14 cellular contexts compared by ENCODE assay signal in the genomic region with DNA sequence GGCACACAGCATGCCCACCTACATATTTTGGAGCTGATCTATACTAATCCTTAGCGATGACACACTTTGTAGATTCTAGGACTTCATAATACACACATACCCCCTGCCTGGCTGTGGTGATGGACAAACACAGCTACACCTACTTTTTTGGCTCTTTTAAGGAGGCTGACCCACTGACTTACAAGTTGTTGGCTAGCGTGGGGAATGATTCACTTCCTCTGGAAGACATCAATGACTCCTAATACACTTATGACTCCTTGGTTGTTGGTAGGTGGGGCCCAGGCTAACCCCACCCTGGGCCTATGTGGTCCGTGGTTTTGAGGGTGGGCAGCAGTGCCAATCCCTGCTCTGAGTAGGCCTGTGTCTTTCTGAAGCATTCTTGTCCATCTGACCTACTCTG.
DNase-seq lines count a peak whose midpoint lies in the region; FAIRE-seq and TF ChIP-seq lines count a peak whose summit lies in the region.
"Had no signal": no experiment of that assay in that cellular context is flagged by ENCODE, and none has a peak within 500 bp of the region (broad histone marks: within the 10 kb centered on the region; RNA-seq: fewer than 3 reads in every experiment).

No MANE protein-coding gene starts in this region.

- H3K9ac ChIP-seq in keratinocyte (ENCODE audit: control insufficient read depth, extremely low read depth, insufficient read depth, low read length), result no peak overlapping the region

- H3K27me3 ChIP-seq in keratinocyte (ENCODE audit: control insufficient read depth, extremely low read depth, insufficient read depth, low read length), result no peaks in the 10 kb centered on the region
- H3K27me3 ChIP-seq: hepatocyte had no signal

- no peaks in the 10 kb centered on the region for H3K9me3 ChIP-seq in keratinocyte (ENCODE audit: control insufficient read depth, low read depth, low read length)

- no peak overlapping the region for H2AFZ ChIP-seq in keratinocyte (ENCODE audit: control insufficient read depth, low read length)
- H2AFZ ChIP-seq: hepatocyte had no signal

- no peak overlapping the region for H3K4me2 ChIP-seq in keratinocyte (ENCODE audit: control insufficient read depth, extremely low read depth, insufficient read depth, low read depth, low read length)
- H3K4me2 ChIP-seq: hepatocyte had no signal

- DNase-seq in A172 (ENCODE audit: low spot score), result peak; percentile 92
- DNase-seq in HCEC 1CT, result peak; percentile 90
- peak; percentile 66 for DNase-seq in amniotic epithelial cell (ENCODE audit: low read depth)
- DNase-seq in keratinocyte (ENCODE audit: low read depth, low spot score), result no peak
- DNase-seq in SHP77 treated with DMSO at 0.1 percent for 48 hours (lab: John Stamatoyannopoulos, UW), result no peak
- no peak for DNase-seq in NCI-H2227 treated with DMSO at 0.1 percent for 48 hours (lab: John Stamatoyannopoulos, UW)
- DNase-seq in stimulated activated CD4-positive, alpha-beta T cell treated with anti-CD3 and anti-CD28 coated beads, Interleukin-4, amount 100 ng/mL, for 24 hours, result no peak
- DNase-seq in SKM-1 treated with dmso at 0.1 percent for 144 hours (lab: John Stamatoyannopoulos, UW; ENCODE audit: unreplicated experiment), result no peak
- DNase-seq: activated CD4-positive, alpha-beta T cell treated with anti-CD3 and anti-CD28 coated beads, Interleukin-2, amount 50 U/mL, for 4 hours; caudate nucleus; CD4-positive, alpha-beta memory T cell; naive thymus-derived CD8-positive, alpha-beta T cell; NCI-H1048 had no signal

- dilution Hi-C loops in keratinocyte (cut with MboI; ENCODE audit: extremely low pct_ligation_motif_present, low sequenced_read_pairs), result no loop called here

- TF ChIP-seq CTCF in keratinocyte (optimal IDR thresholded peaks at IDR 0.05 in 1 of 3, IDR thresholded peaks at IDR 0.05 in 1 of 3, conservative IDR thresholded peaks at IDR 0.05 in 1 of 3; ENCODE audit: extremely low read depth in 1 of 3, insufficient read depth in 2 of 3, low read length in 3 of 3), result no peak

- no peaks in the 10 kb centered on the region for H3K79me2 ChIP-seq in keratinocyte (ENCODE audit: control insufficient read depth, insufficient read depth, low read length)
- H3K79me2 ChIP-seq: hepatocyte had no signal

- no peaks in the 10 kb centered on the region for H3K36me3 ChIP-seq in keratinocyte (ENCODE audit: control insufficient read depth in 2 of 2, extremely low read depth in 1 of 2, insufficient read depth in 2 of 2, low read length in 2 of 2)

- H3K27ac ChIP-seq in keratinocyte (ENCODE audit: control insufficient read depth, insufficient read depth, low read length), result no peak overlapping the region
- H3K27ac ChIP-seq: hepatocyte had no signal

- H3K9me1 ChIP-seq in keratinocyte (ENCODE audit: control insufficient read depth, extremely low read depth, insufficient read depth, low read length), result no peaks in the 10 kb centered on the region

- peaks cover 9% of the 10 kb centered on the region for H3K4me1 ChIP-seq in keratinocyte (ENCODE audit: control insufficient read depth, extremely low read depth, insufficient read depth, low read length)

- FAIRE-seq in keratinocyte (lab: Jason Lieb, UNC), result peak; percentile 71

- H4K20me1 ChIP-seq in keratinocyte (ENCODE audit: control insufficient read depth, extremely low read depth, insufficient read depth, low read length), result no peaks in the 10 kb centered on the region

- H3K4me3 ChIP-seq in keratinocyte (ENCODE audit: control insufficient read depth in 2 of 3, extremely low read depth in 1 of 3, insufficient read depth in 2 of 3, low read depth in 1 of 3, low read length in 3 of 3), result no peak overlapping the region
- H3K4me3 ChIP-seq: hepatocyte had no signal

Comparison
In these comparisons a context has a peak if more than half of its experiments do, and no peak if none do; other contexts are left out.
1. DNase-seq: peak in A172 (single experiment), HCEC 1CT (single experiment) and amniotic epithelial cell (single experiment); none in keratinocyte (single experiment), SHP77 treated with DMSO at 0.1 percent for 48 hours (single experiment), NCI-H2227 treated with DMSO at 0.1 percent for 48 hours (single experiment), stimulated activated CD4-positive, alpha-beta T cell treated with anti-CD3 and anti-CD28 coated beads, Interleukin-4, amount 100 ng/mL, for 24 hours (single experiment) and SKM-1 treated with dmso at 0.1 percent for 144 hours (single experiment).